17 cellular contexts compared by ENCODE assay signal in genomic region chr6:150269130-150269856, GRCh38.
"Had no signal": no experiment of that assay in that cellular context is flagged by ENCODE, and none has a peak within 500 bp of the region (broad histone marks: within the 10 kb centered on the region; RNA-seq: fewer than 3 reads in every experiment).

No MANE protein-coding gene starts in this region.

- ATAC-seq: left lobe of liver, natural killer cell had no signal

- H3K27ac ChIP-seq: heart right ventricle, sigmoid colon, upper lobe of left lung had no signal

- H3K36me3 Mint-ChIP-seq: activated naive CD8-positive, alpha-beta T cell treated with anti-CD3 and anti-CD28 coated beads for 36 hours; natural killer cell had no signal

- H3K9me3 ChIP-seq: gastrocnemius medialis, sigmoid colon, upper lobe of left lung had no signal

- H3K27me3 ChIP-seq: gastrocnemius medialis, heart right ventricle, sigmoid colon, upper lobe of left lung had no signal

- FAIRE-seq: islet of Langerhans had no signal

- H3K4me1 ChIP-seq: heart right ventricle, upper lobe of left lung had no signal

- H3K36me3 ChIP-seq: gastrocnemius medialis, heart right ventricle, sigmoid colon, upper lobe of left lung had no signal

- H3K4me3 Mint-ChIP-seq: activated B cell treated with CpG ODN at 0.5 μM for 24 hours; activated CD4-positive, alpha-beta T cell treated with anti-CD3 and anti-CD28 coated beads, Interleukin-2, amount 10 ng/mL, durations not matched to agents 7 days and 5 days; activated naive CD8-positive, alpha-beta T cell treated with anti-CD3 and anti-CD28 coated beads for 36 hours; natural killer cell; T-helper 1 cell treated with Interleukin-12 subunit alpha and Interleukin-12 subunit beta and Interleukin-4 antibody, amounts not matched to agents 30 μg/mL and 1 μg/mL, for 36 hours had no signal

- H3K27ac Mint-ChIP-seq: activated B cell treated with CpG ODN at 0.5 μM for 24 hours; activated CD4-positive, alpha-beta T cell treated with anti-CD3 and anti-CD28 coated beads, Interleukin-2, amount 10 ng/mL, durations not matched to agents 7 days and 5 days; activated naive CD8-positive, alpha-beta T cell treated with anti-CD3 and anti-CD28 coated beads for 36 hours; natural killer cell; T-helper 1 cell treated with Interleukin-12 subunit alpha and Interleukin-12 subunit beta and Interleukin-4 antibody, amounts not matched to agents 30 μg/mL and 1 μg/mL, for 36 hours had no signal

- DNase-seq: activated B cell treated with CpG ODN at 0.5 μM for 24 hours; activated CD4-positive, alpha-beta T cell treated with anti-CD3 and anti-CD28 coated beads, Interleukin-2, amount 10 ng/mL, durations not matched to agents 7 days and 5 days; activated CD8-positive, alpha-beta memory T cell treated with anti-CD3 and anti-CD28 coated beads for 24 hours; activated gamma-delta T cell; activated naive CD8-positive, alpha-beta T cell treated with anti-CD3 and anti-CD28 coated beads for 36 hours; anterior cingulate cortex; gastrocnemius medialis; heart right ventricle; natural killer cell; sigmoid colon; stimulated activated CD4-positive, alpha-beta T cell treated with anti-CD3 and anti-CD28 coated beads, Interleukin-12 subunit alpha, Interleukin-12 subunit beta, amount 100 ng/mL, for 4 hours; stimulated activated naive CD4-positive, alpha-beta T cell; substantia nigra; upper lobe of left lung had no signal

- H3K9me3 Mint-ChIP-seq: activated naive CD8-positive, alpha-beta T cell treated with anti-CD3 and anti-CD28 coated beads for 36 hours; natural killer cell; T-helper 1 cell treated with Interleukin-12 subunit alpha and Interleukin-12 subunit beta and Interleukin-4 antibody, amounts not matched to agents 30 μg/mL and 1 μg/mL, for 36 hours had no signal

- H3K4me3 ChIP-seq: gastrocnemius medialis, heart right ventricle, sigmoid colon, upper lobe of left lung had no signal

- H3K4me1 Mint-ChIP-seq: activated B cell treated with CpG ODN at 0.5 μM for 24 hours; activated CD4-positive, alpha-beta T cell treated with anti-CD3 and anti-CD28 coated beads, Interleukin-2, amount 10 ng/mL, durations not matched to agents 7 days and 5 days had no signal
